22 cellular contexts compared by ENCODE assay signal in the genomic region with DNA sequence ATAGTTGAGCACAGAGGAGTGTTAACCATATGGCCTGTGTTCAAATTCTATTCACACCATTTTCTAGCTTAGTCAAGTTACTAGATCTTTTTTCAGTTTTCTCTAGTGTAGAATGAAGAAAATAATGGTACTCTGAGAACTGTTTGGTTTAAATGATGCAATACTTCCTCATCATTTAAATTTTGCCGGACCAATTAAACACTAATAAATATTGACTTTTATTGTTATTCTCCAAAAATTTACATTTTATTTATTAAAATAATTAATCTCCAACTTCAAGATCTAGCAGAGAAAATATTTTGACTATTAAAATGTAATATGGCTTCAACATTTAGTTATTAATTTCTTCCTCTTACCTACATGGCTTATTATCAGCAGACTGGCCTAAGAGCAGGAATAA.
"Had no signal": no experiment of that assay in that cellular context is flagged by ENCODE, and none has a peak within 500 bp of the region (broad histone marks: within the 10 kb centered on the region; RNA-seq: fewer than 3 reads in every experiment).

No MANE protein-coding gene starts in this region.

- ATAC-seq: foreskin keratinocyte; gastrocnemius medialis; heart right ventricle; left cardiac atrium; left lung; left ventricle myocardium superior; lower lobe of right lung; naive thymus-derived CD4-positive, alpha-beta T cell had no signal

- H3K4me1 ChIP-seq: esophagus muscularis mucosa, foreskin keratinocyte, gastrocnemius medialis, heart right ventricle, left lung, lower lobe of right lung had no signal

- H3K9me3 ChIP-seq: esophagus muscularis mucosa, gastrocnemius medialis, heart right ventricle, left lung, lower lobe of right lung had no signal

- H3K27ac ChIP-seq: coronary artery, dorsolateral prefrontal cortex, esophagus muscularis mucosa, foreskin keratinocyte, gastrocnemius medialis, heart right ventricle, left lung, lower lobe of right lung had no signal

- H3K36me3 ChIP-seq: esophagus muscularis mucosa, gastrocnemius medialis, heart right ventricle, left lung, lower lobe of right lung had no signal

- H3K27me3 ChIP-seq: dorsolateral prefrontal cortex, esophagus muscularis mucosa, foreskin keratinocyte, gastrocnemius medialis, heart right ventricle, left lung had no signal

- H3K4me3 ChIP-seq: coronary artery, dorsolateral prefrontal cortex, esophagus muscularis mucosa, gastrocnemius medialis, heart right ventricle, left lung, lower lobe of right lung had no signal

- FAIRE-seq: colon, endothelial cell of umbilical vein had no signal

- H3K4me1 Mint-ChIP-seq: naive thymus-derived CD4-positive, alpha-beta T cell had no signal

- H3K36me3 Mint-ChIP-seq: naive thymus-derived CD4-positive, alpha-beta T cell had no signal

- DNase-seq: dermis blood vessel endothelial cell; dorsolateral prefrontal cortex; effector CD4-positive, alpha-beta T cell; effector memory CD4-positive, alpha-beta T cell; foreskin keratinocyte; gastrocnemius medialis; glutamatergic neuron; head of caudate nucleus; heart right ventricle; hippocampal formation; islet precursor cell; left cardiac atrium; left lung; left ventricle myocardium superior; lower lobe of right lung; mesenchymal stem cell; midbrain; naive thymus-derived CD4-positive, alpha-beta T cell had no signal

- H3K27ac Mint-ChIP-seq: naive thymus-derived CD4-positive, alpha-beta T cell had no signal

- H3K4me3 Mint-ChIP-seq: naive thymus-derived CD4-positive, alpha-beta T cell had no signal
